ENCODE assay signal across 1 cellular context in genomic region chr6:12751694-12752304, GRCh38.
TF ChIP-seq lines count a peak whose summit lies in the region.

No MANE protein-coding gene starts in this region.

TF ChIP-seq in HepG2, 621 proteins besides CTCF, POLR2A, EP300 and RAD21 (continued from another document and continues in another):
- no peak for TF ChIP-seq BCLAF1 (IDR thresholded peaks at IDR 0.05)
- no peak for TF ChIP-seq ZNF503 (CRISPR knock-in tag; IDR thresholded peaks at IDR 0.05)
- no peak for TF ChIP-seq ZNF33B (CRISPR knock-in tag; IDR thresholded peaks at IDR 0.05)
- no peak for TF ChIP-seq CCAR2 (optimal IDR thresholded peaks at IDR 0.05; ENCODE audit: low read depth, low read length)
- TF ChIP-seq SETDB1 (CRISPR knock-in tag; IDR thresholded peaks at IDR 0.05; ENCODE audit: borderline replicate concordance): no peak
- TF ChIP-seq MXI1 (IDR thresholded peaks at IDR 0.05; ENCODE audit: borderline replicate concordance, low read depth, low read length): no peak
- no peak; the same call in 1 of the 2 replicates for TF ChIP-seq ZNF605 (CRISPR knock-in tag; IDR thresholded peaks at IDR 0.05)
- no peak for TF ChIP-seq ZNF83 (CRISPR knock-in tag; IDR thresholded peaks at IDR 0.05; ENCODE audit: borderline replicate concordance)
- TF ChIP-seq E2F1 (CRISPR knock-in tag; IDR thresholded peaks at IDR 0.05): 0 out of 2 replicates have a peak, but pooled peaks have one; percentile 26
- TF ChIP-seq GFI1 (CRISPR knock-in tag; IDR thresholded peaks at IDR 0.05; ENCODE audit: borderline replicate concordance): no peak
- TF ChIP-seq HMG20A (CRISPR knock-in tag; IDR thresholded peaks at IDR 0.05; ENCODE audit: borderline replicate concordance): no peak
- TF ChIP-seq KDM5A (IDR thresholded peaks at IDR 0.05; ENCODE audit: borderline replicate concordance, low read length): no peak
- no peak for TF ChIP-seq ZSCAN22 (CRISPR knock-in tag; IDR thresholded peaks at IDR 0.05)
- TF ChIP-seq ZNF564 (CRISPR knock-in tag; IDR thresholded peaks at IDR 0.05): no peak
- no peak for TF ChIP-seq CENPT (CRISPR knock-in tag; IDR thresholded peaks at IDR 0.05; ENCODE audit: low read depth)
- TF ChIP-seq TAF15 (IDR thresholded peaks at IDR 0.05; ENCODE audit: low read depth, low read length, poor library complexity, severe bottlenecking): no peak
- TF ChIP-seq FOXJ3 (CRISPR knock-in tag; IDR thresholded peaks at IDR 0.05; ENCODE audit: borderline replicate concordance): no peak
- TF ChIP-seq SP5 (CRISPR knock-in tag; IDR thresholded peaks at IDR 0.05; ENCODE audit: borderline replicate concordance, low read depth): no peak
- peak; percentile 32; the same call in 1 of the 2 replicates for TF ChIP-seq ARID5B (CRISPR knock-in tag; IDR thresholded peaks at IDR 0.05)
- no peak for TF ChIP-seq ZNF691 (CRISPR knock-in tag; IDR thresholded peaks at IDR 0.05; ENCODE audit: borderline replicate concordance, low read depth)
- no peak for TF ChIP-seq ETV6 (CRISPR knock-in tag; conservative IDR thresholded peaks at IDR 0.05)
- no peak for TF ChIP-seq NFE2 (CRISPR knock-in tag; IDR thresholded peaks at IDR 0.05)
- no peak for TF ChIP-seq ZNF383 (CRISPR knock-in tag; IDR thresholded peaks at IDR 0.05; ENCODE audit: borderline replicate concordance)
- no peak for TF ChIP-seq ZNF513 (CRISPR knock-in tag; conservative IDR thresholded peaks at IDR 0.05)
- TF ChIP-seq ZNF550 (CRISPR knock-in tag; IDR thresholded peaks at IDR 0.05; ENCODE audit: borderline replicate concordance): no peak
- TF ChIP-seq RFX3 (CRISPR knock-in tag; IDR thresholded peaks at IDR 0.05): 0 out of 2 replicates have a peak, but pooled peaks have one; percentile 32
- TF ChIP-seq PHB2 (IDR thresholded peaks at IDR 0.05; ENCODE audit: partially characterized antibody): no peak
- no peak for TF ChIP-seq ZNF850 (CRISPR knock-in tag; conservative IDR thresholded peaks at IDR 0.05)
- TF ChIP-seq ZSCAN12 (CRISPR knock-in tag; IDR thresholded peaks at IDR 0.05): peak; percentile 72; the same call in 1 of the 2 replicates
- no peak for TF ChIP-seq ZNF724P (CRISPR knock-in tag; IDR thresholded peaks at IDR 0.05; ENCODE audit: borderline replicate concordance)
- TF ChIP-seq DNMT1 (CRISPR knock-in tag; IDR thresholded peaks at IDR 0.05): no peak
- peak; percentile 79; the same call in 1 of the 2 replicates for TF ChIP-seq ERF (CRISPR knock-in tag; IDR thresholded peaks at IDR 0.05)
- TF ChIP-seq ZNF761 (CRISPR knock-in tag; conservative IDR thresholded peaks at IDR 0.05): no peak
- no peak for TF ChIP-seq STAT6 (CRISPR knock-in tag; IDR thresholded peaks at IDR 0.05; ENCODE audit: borderline replicate concordance)
- TF ChIP-seq ZNF563 (CRISPR knock-in tag; IDR thresholded peaks at IDR 0.05): no peak
- no peak for TF ChIP-seq ZNF883 (CRISPR knock-in tag; IDR thresholded peaks at IDR 0.05; ENCODE audit: not compliant biosample characterization)
- TF ChIP-seq ZFP1 (CRISPR knock-in tag; IDR thresholded peaks at IDR 0.05): peak; percentile 28; the same call in 1 of the 2 replicates
- no peak for TF ChIP-seq ZBTB42 (CRISPR knock-in tag; IDR thresholded peaks at IDR 0.05)
- 0 out of 2 replicates have a peak, but pooled peaks have one; percentile 26 for TF ChIP-seq IRF2 (CRISPR knock-in tag; IDR thresholded peaks at IDR 0.05)
- no peak for TF ChIP-seq GPBP1L1 (CRISPR knock-in tag; IDR thresholded peaks at IDR 0.05)
- TF ChIP-seq ZFP41 (CRISPR knock-in tag; IDR thresholded peaks at IDR 0.05; ENCODE audit: borderline replicate concordance): no peak
- no peak for TF ChIP-seq RELA (CRISPR knock-in tag; IDR thresholded peaks at IDR 0.05)
- no peak for TF ChIP-seq CBX2 (IDR thresholded peaks at IDR 0.05; ENCODE audit: low read depth, low read length)
- no peak for TF ChIP-seq CBX2 (CRISPR knock-in tag; IDR thresholded peaks at IDR 0.05; ENCODE audit: low read depth)
- TF ChIP-seq ZNF777 (CRISPR knock-in tag; IDR thresholded peaks at IDR 0.05): 0 out of 2 replicates have a peak, but pooled peaks have one; percentile 35
- peak; percentile 56; the same call in 1 of the 2 replicates for TF ChIP-seq THAP11 (CRISPR knock-in tag; IDR thresholded peaks at IDR 0.05)
- no peak for TF ChIP-seq NBN (conservative IDR thresholded peaks at IDR 0.05)
- TF ChIP-seq SMAD1 (CRISPR knock-in tag; IDR thresholded peaks at IDR 0.05; ENCODE audit: borderline replicate concordance, low read depth): no peak
- TF ChIP-seq CSRNP2 (CRISPR knock-in tag; conservative IDR thresholded peaks at IDR 0.05; ENCODE audit: low read depth): no peak
- TF ChIP-seq HMG20B (CRISPR knock-in tag; conservative IDR thresholded peaks at IDR 0.05): 0 out of 2 replicates have a peak, but pooled peaks have one; percentile 33
- no peak for TF ChIP-seq TBL1XR1 (IDR thresholded peaks at IDR 0.05; ENCODE audit: borderline replicate concordance, low read length, partially characterized antibody)
